8 cellular contexts compared by ENCODE assay signal in the genomic region with DNA sequence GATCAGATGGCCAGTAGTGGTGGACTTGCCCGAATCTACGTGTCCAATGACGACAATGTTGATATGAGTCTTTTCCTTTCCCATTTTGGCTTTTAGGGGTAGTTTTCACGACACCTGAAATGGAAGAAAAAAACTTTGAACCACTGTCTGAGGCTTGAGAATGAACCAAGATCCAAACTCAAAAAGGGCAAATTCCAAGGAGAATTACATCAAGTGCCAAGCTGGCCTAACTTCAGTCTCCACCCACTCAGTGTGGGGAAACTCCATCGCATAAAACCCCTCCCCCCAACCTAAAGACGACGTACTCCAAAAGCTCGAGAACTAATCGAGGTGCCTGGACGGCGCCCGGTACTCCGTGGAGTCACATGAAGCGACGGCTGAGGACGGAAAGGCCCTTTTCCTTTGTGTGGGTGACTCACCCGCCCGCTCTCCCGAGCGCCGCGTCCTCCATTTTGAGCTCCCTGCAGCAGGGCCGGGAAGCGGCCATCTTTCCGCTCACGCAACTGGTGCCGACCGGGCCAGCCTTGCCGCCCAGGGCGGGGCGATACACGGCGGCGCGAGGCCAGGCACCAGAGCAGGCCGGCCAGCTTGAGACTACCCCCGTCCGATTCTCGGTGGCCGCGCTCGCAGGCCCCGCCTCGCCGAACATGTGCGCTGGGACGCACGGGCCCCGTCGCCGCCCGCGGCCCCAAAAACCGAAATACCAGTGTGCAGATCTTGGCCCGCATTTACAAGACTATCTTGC. TPM values are rescaled to one million over a fixed set of nuclear protein-coding genes. Genes with fewer than 3 reads are reported as not detected.
DNase-seq lines count a peak whose midpoint lies in the region; ATAC-seq, FAIRE-seq and TF ChIP-seq lines count a peak whose summit lies in the region.

No MANE protein-coding gene starts in this region.

- 0% methylated on average over 6 of the region's 55 CpGs for WGBS in HepG2 (ENCODE audit: low lambda C conversion rate)

- no peaks in the 10 kb centered on the region; a peak in 1 of 5 replicates for H3K27me3 ChIP-seq in HepG2 (ENCODE audit: control insufficient read depth in 1 of 2, insufficient read depth in 2 of 2, low read length in 2 of 2)

- H3K4me3 ChIP-seq in HepG2 (replicated peaks in 1 of 3; ENCODE audit: insufficient read depth in 1 of 3, low read depth in 2 of 3, low read length in 3 of 3), result peak overlapping the region; percentile 78 to 100 (median 97)

- no peak for TF ChIP-seq CTCF in HepG2 (CRISPR knock-in tag; IDR thresholded peaks at IDR 0.05)
- no peak for TF ChIP-seq CTCF in D721Med (IDR thresholded peaks at IDR 0.05; ENCODE audit: insufficient read depth, missing control alignments)

- DNase-seq in A172 (ENCODE audit: low spot score), result peak; percentile 59
- peak; percentile 60 for DNase-seq in NCI-H2196 (lab: John Stamatoyannopoulos, UW; ENCODE audit: unreplicated experiment)
- DNase-seq in activated CD4-positive, alpha-beta T cell treated with anti-CD3 and anti-CD28 coated beads, Interleukin-2, amount 50 U/mL, for 24 hours (ENCODE audit: low read depth in 1 of 2, low spot score in 1 of 2), result peak; percentile 82 to 84
- peak; percentile 73 for DNase-seq in dedifferentiated amniotic fluid mesenchymal stem cell (ENCODE audit: extremely low spot score)
- peak; percentile 59 for DNase-seq in HepG2 (ENCODE audit: low spot score)
- peak; percentile 85 for DNase-seq in stimulated activated CD4-positive, alpha-beta T cell treated with anti-CD3 and anti-CD28 coated beads, Interleukin-2, amount 100 ng/mL, for 24 hours
- DNase-seq in D721Med (ENCODE audit: insufficient read length, low spot score), result no peak

- POLR2A ChIA-PET in HepG2 (lab: Yijun Ruan, JAX), result interaction anchor here (0.6 to 6.5 kb wide), 18 partner anchors 10 to 176 kb away, joined by 3 to 130 read pairs (median 7); a partner anchor contains a TSS

- peaks cover 7 to 33% of the 10 kb centered on the region in 2 experiments for H3K36me3 ChIP-seq in HepG2 (replicated peaks in 1 of 2; ENCODE audit: control insufficient read depth in 1 of 2, insufficient read depth in 2 of 2, low read length in 2 of 2)

- H3K79me2 ChIP-seq in HepG2 (ENCODE audit: insufficient read depth, low read length), result peaks cover 28% of the 10 kb centered on the region

- TF ChIP-seq EP300 in HepG2 (IDR thresholded peaks at IDR 0.05; ENCODE audit: low read depth in 2 of 2, low read length in 2 of 2) (no peak), HepG2 (CRISPR knock-in tag; IDR thresholded peaks at IDR 0.05; ENCODE audit: borderline replicate concordance) (no peak)

- peak overlapping the region; percentile 100 for H3K27ac ChIP-seq in HepG2 (ENCODE audit: extremely low read length, insufficient read depth, low read length)

- TF ChIP-seq RAD21 in HepG2 (CRISPR knock-in tag; IDR thresholded peaks at IDR 0.05), result no peak; the same call in 1 of the 2 replicates

- H2AFZ ChIP-seq in HepG2 (ENCODE audit: low read length), result no peak overlapping the region

- H3K4me1 ChIP-seq in HepG2 (ENCODE audit: insufficient read depth, low read length), result peaks cover 46% of the 10 kb centered on the region

- in situ Hi-C loops in HepG2 (cut with HindIII; ENCODE audit: extremely low pct_ligation_motif_present, low pct_unique_long_range_greater_than_20kb), result loop anchor here (5.0 to 10.0 kb wide), 2 partner anchors 65 to 87 kb away; no protein-coding TSS in a partner anchor

- H3K9ac ChIP-seq in HepG2 (ENCODE audit: insufficient read depth, low read depth, low read length), result peak overlapping the region; percentile 100

- peaks cover 51% of the 10 kb centered on the region for H4K20me1 ChIP-seq in HepG2 (ENCODE audit: insufficient read depth, low read length)

- no TSS peak for BruUV-seq in HepG2 (replicated peaks; lab: Mats Ljungman, UMichigan)

- ATAC-seq in GM18505 (IDR thresholded peaks at IDR 0.05; ENCODE audit: unreplicated experiment) (peak; percentile 14), HepG2 (peak; percentile 29)

- CTCF ChIA-PET in HepG2 (lab: Yijun Ruan, JAX; ENCODE audit: low intra/inter-chr PET ratio, low total read pairs), result no interaction called here

- no peak for FAIRE-seq in HepG2 (lab: Jason Lieb, UNC)
- FAIRE-seq in D721Med (lab: Jason Lieb, UNC), result no peak

- peak overlapping the region; percentile 88 for H3K4me2 ChIP-seq in HepG2 (ENCODE audit: low read depth, low read length)

- H3K9me3 ChIP-seq in HepG2 (ENCODE audit: low read length), result no peaks in the 10 kb centered on the region

- TF ChIP-seq POLR2A in GM18505 (IDR thresholded peaks at IDR 0.05; ENCODE audit: borderline replicate concordance, extremely low read depth, insufficient read depth, insufficient read length) (peak; percentile 43), HepG2 (IDR thresholded peaks at IDR 0.05; ENCODE audit: insufficient read depth in 1 of 2, low read depth in 2 of 2, low read length in 2 of 2) (peak; percentile 72 to 77)

- intact Hi-C loops in HepG2 (cut with micrococcal nuclease; ENCODE audit: unreplicated experiment), result loop anchor here (5.0 kb wide), 1 partner anchor 47 kb away; no protein-coding TSS in a partner anchor

TF ChIP-seq in HepG2, 621 proteins besides CTCF, POLR2A, EP300 and RAD21 (continues in another document):
- TF ChIP-seq FIP1L1 (IDR thresholded peaks at IDR 0.05; ENCODE audit: borderline replicate concordance, insufficient read depth, low read depth, low read length) (0 out of 2 replicates have a peak, but pooled peaks have one; percentile 40), RXRA (CRISPR knock-in tag; IDR thresholded peaks at IDR 0.05) (no peak; the same call in 1 of the 2 replicates)
- TF ChIP-seq, protein P1, sequence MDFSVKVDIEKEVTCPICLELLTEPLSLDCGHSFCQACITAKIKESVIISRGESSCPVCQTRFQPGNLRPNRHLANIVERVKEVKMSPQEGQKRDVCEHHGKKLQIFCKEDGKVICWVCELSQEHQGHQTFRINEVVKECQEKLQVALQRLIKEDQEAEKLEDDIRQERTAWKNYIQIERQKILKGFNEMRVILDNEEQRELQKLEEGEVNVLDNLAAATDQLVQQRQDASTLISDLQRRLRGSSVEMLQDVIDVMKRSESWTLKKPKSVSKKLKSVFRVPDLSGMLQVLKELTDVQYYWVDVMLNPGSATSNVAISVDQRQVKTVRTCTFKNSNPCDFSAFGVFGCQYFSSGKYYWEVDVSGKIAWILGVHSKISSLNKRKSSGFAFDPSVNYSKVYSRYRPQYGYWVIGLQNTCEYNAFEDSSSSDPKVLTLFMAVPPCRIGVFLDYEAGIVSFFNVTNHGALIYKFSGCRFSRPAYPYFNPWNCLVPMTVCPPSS (IDR thresholded peaks at IDR 0.05), result no peak

RNA-seq across cellular contexts. Expression of a gene that starts 0.7 kb away (rescaled TPM):
- 8,683 and 8,714 TPM in 2 replicates for total RNA-seq in A172 (2014; rRNA removed; shearing (Covaris generic))
- total RNA-seq in HepG2 (2016; rRNA removed; fragmentation: Illumina TruSeq; extraction: Trizol), result 13,726 and 19,145 TPM in 2 replicates
- total RNA-seq in HepG2 (2016; cell fraction: cytosol; rRNA removed; fragmentation: Illumina TruSeq; extraction: Trizol; ENCODE audit: low read depth), result 8,339 and 10,487 TPM in 2 replicates
- total RNA-seq in HepG2 (2016; cell fraction: insoluble cytoplasmic fraction; rRNA removed; fragmentation: Illumina TruSeq; extraction: Trizol), result 13,733 and 18,946 TPM in 2 replicates
- total RNA-seq in HepG2 (2016; cell fraction: membrane; rRNA removed; fragmentation: Illumina TruSeq; extraction: Trizol), result 28,006 and 33,792 TPM in 2 replicates
- 5,621 and 5,952 TPM in 2 replicates for total RNA-seq in HepG2 (2016; cell fraction: nucleus; rRNA removed; fragmentation: Illumina TruSeq; extraction: Trizol)
- polyA plus RNA-seq in HepG2 (2011; rRNA removed), result 14,480 and 17,172 TPM in 2 replicates
- polyA plus RNA-seq in HepG2 (2011; cell fraction: cytosol; rRNA removed), result 15,977 and 19,367 TPM in 2 replicates
- 3,845 and 5,107 TPM in 2 replicates for polyA plus RNA-seq in HepG2 (2011; cell fraction: nucleus; rRNA removed)
- 17,181 and 19,057 TPM in 2 replicates for polyA plus RNA-seq in HepG2 (2012)
- 12,881 and 14,827 TPM in 2 replicates for polyA plus RNA-seq in HepG2 (2016; cell fraction: cytosol; fragmentation: Illumina TruSeq; extraction: Trizol; ENCODE audit: low read depth)
- polyA plus RNA-seq in HepG2 (2016; cell fraction: insoluble cytoplasmic fraction; fragmentation: Illumina TruSeq; extraction: Trizol; ENCODE audit: low read depth), result 16,271 and 16,577 TPM in 2 replicates
- 23,858 and 27,229 TPM in 2 replicates for polyA plus RNA-seq in HepG2 (2016; cell fraction: membrane; fragmentation: Illumina TruSeq; extraction: Trizol; ENCODE audit: low read depth)
- 6,994 and 7,179 TPM in 2 replicates for polyA plus RNA-seq in HepG2 (2016; cell fraction: nucleus; fragmentation: Illumina TruSeq; extraction: Trizol; ENCODE audit: insufficient read depth, low read depth)
- 11,031 and 11,693 TPM in 2 replicates for polyA minus RNA-seq in HepG2 (2011; rRNA and poly(A)+ RNA removed; ENCODE audit: low replicate concordance)
- polyA minus RNA-seq in HepG2 (2011; cell fraction: cytosol; rRNA and poly(A)+ RNA removed), result 6,843 and 8,738 TPM in 2 replicates
- 1,924 and 3,380 TPM in 2 replicates for polyA minus RNA-seq in HepG2 (2011; cell fraction: nucleus; rRNA and poly(A)+ RNA removed)

RNA-seq across cellular contexts. Expression of a gene that starts 58.6 kb away (rescaled TPM):
- total RNA-seq in A172 (2014; rRNA removed; shearing (Covaris generic)), result 25.7 and 26.7 TPM in 2 replicates
- 31.9 and 45.3 TPM in 2 replicates for total RNA-seq in HepG2 (2016; rRNA removed; fragmentation: Illumina TruSeq; extraction: Trizol)
- total RNA-seq in HepG2 (2016; cell fraction: cytosol; rRNA removed; fragmentation: Illumina TruSeq; extraction: Trizol; ENCODE audit: low read depth), result 22.3 and 25.1 TPM in 2 replicates
- total RNA-seq in HepG2 (2016; cell fraction: insoluble cytoplasmic fraction; rRNA removed; fragmentation: Illumina TruSeq; extraction: Trizol), result 37.4 and 41.0 TPM in 2 replicates
- total RNA-seq in HepG2 (2016; cell fraction: membrane; rRNA removed; fragmentation: Illumina TruSeq; extraction: Trizol), result 19.9 and 21.1 TPM in 2 replicates
- total RNA-seq in HepG2 (2016; cell fraction: nucleus; rRNA removed; fragmentation: Illumina TruSeq; extraction: Trizol), result 42.8 and 50.4 TPM in 2 replicates
- 20.1 and 21.1 TPM in 2 replicates for polyA plus RNA-seq in HepG2 (2011; rRNA removed)
- polyA plus RNA-seq in HepG2 (2011; cell fraction: cytosol; rRNA removed), result 12.7 and 19.8 TPM in 2 replicates
- polyA plus RNA-seq in HepG2 (2011; cell fraction: nucleus; rRNA removed), result 39.9 and 40.2 TPM in 2 replicates
- 17.3 and 22.7 TPM in 2 replicates for polyA plus RNA-seq in HepG2 (2012)
- polyA plus RNA-seq in HepG2 (2016; cell fraction: cytosol; fragmentation: Illumina TruSeq; extraction: Trizol; ENCODE audit: low read depth), result 7.2 and 7.4 TPM in 2 replicates
- polyA plus RNA-seq in HepG2 (2016; cell fraction: insoluble cytoplasmic fraction; fragmentation: Illumina TruSeq; extraction: Trizol; ENCODE audit: low read depth), result 29.9 and 32.7 TPM in 2 replicates
- polyA plus RNA-seq in HepG2 (2016; cell fraction: membrane; fragmentation: Illumina TruSeq; extraction: Trizol; ENCODE audit: low read depth), result 10.1 and 12.3 TPM in 2 replicates
- 58.4 and 66.5 TPM in 2 replicates for polyA plus RNA-seq in HepG2 (2016; cell fraction: nucleus; fragmentation: Illumina TruSeq; extraction: Trizol; ENCODE audit: insufficient read depth, low read depth)
- polyA minus RNA-seq in HepG2 (2011; rRNA and poly(A)+ RNA removed; ENCODE audit: low replicate concordance), result 29.0 and 38.5 TPM in 2 replicates
- 11.6 and 17.0 TPM in 2 replicates for polyA minus RNA-seq in HepG2 (2011; cell fraction: cytosol; rRNA and poly(A)+ RNA removed)
- polyA minus RNA-seq in HepG2 (2011; cell fraction: nucleus; rRNA and poly(A)+ RNA removed), result 54.2 and 59.1 TPM in 2 replicates
